Comparison of ENCODE assay signal across 1 cellular context in genomic region chr5:150485770-150486401, GRCh38.
TF ChIP-seq lines count a peak whose summit lies in the region.

No MANE protein-coding gene starts in this region.

TF ChIP-seq in HepG2, 621 proteins besides CTCF, POLR2A, EP300 and RAD21 (continued from another document):
- TF ChIP-seq IKZF4 (CRISPR knock-in tag; IDR thresholded peaks at IDR 0.05; ENCODE audit: borderline replicate concordance, low read depth, not compliant biosample characterization), result no peak
- TF ChIP-seq BCL3 (CRISPR knock-in tag; IDR thresholded peaks at IDR 0.05), result no peak
- TF ChIP-seq, protein P1, sequence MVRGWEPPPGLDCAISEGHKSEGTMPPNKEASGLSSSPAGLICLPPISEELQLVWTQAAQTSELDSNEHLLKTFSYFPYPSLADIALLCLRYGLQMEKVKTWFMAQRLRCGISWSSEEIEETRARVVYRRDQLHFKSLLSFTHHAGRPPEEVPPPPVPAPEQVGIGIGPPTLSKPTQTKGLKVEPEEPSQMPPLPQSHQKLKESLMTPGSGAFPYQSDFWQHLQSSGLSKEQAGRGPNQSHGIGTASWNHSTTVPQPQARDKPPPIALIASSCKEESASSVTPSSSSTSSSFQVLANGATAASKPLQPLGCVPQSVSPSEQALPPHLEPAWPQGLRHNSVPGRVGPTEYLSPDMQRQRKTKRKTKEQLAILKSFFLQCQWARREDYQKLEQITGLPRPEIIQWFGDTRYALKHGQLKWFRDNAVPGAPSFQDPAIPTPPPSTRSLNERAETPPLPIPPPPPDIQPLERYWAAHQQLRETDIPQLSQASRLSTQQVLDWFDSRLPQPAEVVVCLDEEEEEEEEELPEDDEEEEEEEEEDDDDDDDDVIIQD (CRISPR knock-in tag; IDR thresholded peaks at IDR 0.05; ENCODE audit: low read depth), result no peak
- no peak for TF ChIP-seq ZNF883 (CRISPR knock-in tag; IDR thresholded peaks at IDR 0.05; ENCODE audit: not compliant biosample characterization)
- 0 out of 2 replicates have a peak, but pooled peaks have one; percentile 16 for TF ChIP-seq ZNF232 (CRISPR knock-in tag; IDR thresholded peaks at IDR 0.05; ENCODE audit: borderline replicate concordance)
- no peak for TF ChIP-seq ZNF784 (CRISPR knock-in tag; IDR thresholded peaks at IDR 0.05; ENCODE audit: borderline replicate concordance)
- TF ChIP-seq ZNF562 (CRISPR knock-in tag; IDR thresholded peaks at IDR 0.05; ENCODE audit: borderline replicate concordance), result no peak
- no peak for TF ChIP-seq SALL2 (CRISPR knock-in tag; IDR thresholded peaks at IDR 0.05)
- no peak for TF ChIP-seq KDM3A (CRISPR knock-in tag; IDR thresholded peaks at IDR 0.05; ENCODE audit: low read depth)
- TF ChIP-seq ZNF749 (CRISPR knock-in tag; IDR thresholded peaks at IDR 0.05; ENCODE audit: borderline replicate concordance), result no peak
- no peak for TF ChIP-seq MXI1 (IDR thresholded peaks at IDR 0.05; ENCODE audit: borderline replicate concordance, low read depth, low read length)
- 0 out of 2 replicates have a peak, but pooled peaks have one; percentile 6 for TF ChIP-seq BCL6 (CRISPR knock-in tag; IDR thresholded peaks at IDR 0.05)
- TF ChIP-seq ZFAT (CRISPR knock-in tag; conservative IDR thresholded peaks at IDR 0.05), result no peak
- no peak for TF ChIP-seq CREM (IDR thresholded peaks at IDR 0.05)
- TF ChIP-seq CREM (CRISPR knock-in tag; IDR thresholded peaks at IDR 0.05), result no peak
- TF ChIP-seq TBL1XR1 (IDR thresholded peaks at IDR 0.05; ENCODE audit: borderline replicate concordance, low read length, partially characterized antibody), result no peak
- TF ChIP-seq PPARG (CRISPR knock-in tag; conservative IDR thresholded peaks at IDR 0.05), result peak; percentile 41; the same call in 1 of the 2 replicates
- TF ChIP-seq, protein P2, sequence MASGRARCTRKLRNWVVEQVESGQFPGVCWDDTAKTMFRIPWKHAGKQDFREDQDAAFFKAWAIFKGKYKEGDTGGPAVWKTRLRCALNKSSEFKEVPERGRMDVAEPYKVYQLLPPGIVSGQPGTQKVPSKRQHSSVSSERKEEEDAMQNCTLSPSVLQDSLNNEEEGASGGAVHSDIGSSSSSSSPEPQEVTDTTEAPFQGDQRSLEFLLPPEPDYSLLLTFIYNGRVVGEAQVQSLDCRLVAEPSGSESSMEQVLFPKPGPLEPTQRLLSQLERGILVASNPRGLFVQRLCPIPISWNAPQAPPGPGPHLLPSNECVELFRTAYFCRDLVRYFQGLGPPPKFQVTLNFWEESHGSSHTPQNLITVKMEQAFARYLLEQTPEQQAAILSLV (CRISPR knock-in tag; IDR thresholded peaks at IDR 0.05; ENCODE audit: borderline replicate concordance), result no peak
- no peak for TF ChIP-seq ZMYM3 (CRISPR knock-in tag; IDR thresholded peaks at IDR 0.05)
- no peak for TF ChIP-seq MIER3 (CRISPR knock-in tag; IDR thresholded peaks at IDR 0.05; ENCODE audit: borderline replicate concordance)
- peak; percentile 45; the same call in 1 of the 2 replicates for TF ChIP-seq USF2 (IDR thresholded peaks at IDR 0.05; ENCODE audit: low read depth, low read length)
- TF ChIP-seq USF2 (CRISPR knock-in tag; IDR thresholded peaks at IDR 0.05; ENCODE audit: borderline replicate concordance), result no peak
- TF ChIP-seq ZMYM2 (CRISPR knock-in tag; IDR thresholded peaks at IDR 0.05), result no peak
- TF ChIP-seq NR2C2 (CRISPR knock-in tag; IDR thresholded peaks at IDR 0.05; ENCODE audit: borderline replicate concordance), result peak; percentile 16; the same call in 1 of the 2 replicates
- TF ChIP-seq RBFOX2 (IDR thresholded peaks at IDR 0.05; ENCODE audit: low read depth, low read length), result peak; percentile 89
- TF ChIP-seq MEIS2 (CRISPR knock-in tag; IDR thresholded peaks at IDR 0.05), result no peak
- 0 out of 2 replicates have a peak, but pooled peaks have one; percentile 7 for TF ChIP-seq GLI4 (CRISPR knock-in tag; IDR thresholded peaks at IDR 0.05; ENCODE audit: borderline replicate concordance)
- TF ChIP-seq ZNF644 (CRISPR knock-in tag; IDR thresholded peaks at IDR 0.05; ENCODE audit: low read depth), result no peak
- no peak; the same call in 1 of the 2 replicates for TF ChIP-seq HIC2 (CRISPR knock-in tag; IDR thresholded peaks at IDR 0.05; ENCODE audit: low read depth)
- TF ChIP-seq SALL1 (CRISPR knock-in tag; IDR thresholded peaks at IDR 0.05), result peak; percentile 38
- TF ChIP-seq CEBPG (CRISPR knock-in tag; IDR thresholded peaks at IDR 0.05), result no peak
- no peak for TF ChIP-seq ZNF354B (CRISPR knock-in tag; IDR thresholded peaks at IDR 0.05)
- peak; percentile 45 for TF ChIP-seq HES4 (CRISPR knock-in tag; IDR thresholded peaks at IDR 0.05; ENCODE audit: borderline replicate concordance)
